ENCODE assay signal across 2 cellular contexts in genomic region chr2:90251576-90251975, GRCh38.
A peak's percentile ranks its signal among the peaks of the same experiment; 100 is the strongest.
DNase-seq lines count a peak whose midpoint lies in the region; ATAC-seq and TF ChIP-seq lines count a peak whose summit lies in the region.
"Not testable (repeated sequence)": the region's sequence is repeated elsewhere in the genome, so short reads cannot be mapped to it uniquely, and the experiment has no call there.

No MANE protein-coding gene starts in this region.

- not testable (repeated sequence) for H3K27me3 ChIP-seq in trophoblast cell (ENCODE audit: insufficient read depth, low read length); upper lobe of right lung

- not testable (repeated sequence) for H3K36me3 ChIP-seq in trophoblast cell (ENCODE audit: control insufficient read depth in 1 of 2, insufficient read depth in 2 of 2, low read length in 2 of 2); upper lobe of right lung

- H2BK120ac ChIP-seq in trophoblast cell (ENCODE audit: insufficient read depth, low read length, poor library complexity), result not testable (repeated sequence)

- not testable (repeated sequence) for H3K79me2 ChIP-seq in trophoblast cell (ENCODE audit: control insufficient read depth, insufficient read depth, low read length, poor library complexity)

- intact Hi-C loops in upper lobe of right lung (cut with DNase I), result not testable (repeated sequence)

- not testable (repeated sequence) for DNase-seq in trophoblast cell
- peak; percentile 51 for DNase-seq in upper lobe of right lung

- H2BK12ac ChIP-seq in trophoblast cell (ENCODE audit: low read length), result not testable (repeated sequence)

- no CpG with 5 or more reads among the region's 2 CpGs for WGBS in trophoblast cell (ENCODE audit: extremely low coverage, insufficient coverage, insufficient read length)

- H3K4me3 ChIP-seq in trophoblast cell (ENCODE audit: low read depth, low read length); upper lobe of right lung: not testable (repeated sequence)

- H4K8ac ChIP-seq in trophoblast cell (ENCODE audit: low read depth, low read length), result not testable (repeated sequence)

- H3K18ac ChIP-seq in trophoblast cell (ENCODE audit: low read length), result not testable (repeated sequence)

- H3K4ac ChIP-seq in trophoblast cell (ENCODE audit: low read depth, low read length), result not testable (repeated sequence)

- not testable (repeated sequence) for H3K27ac ChIP-seq in trophoblast cell (ENCODE audit: low read depth, low read length); upper lobe of right lung

- H4K91ac ChIP-seq in trophoblast cell (ENCODE audit: low read depth, low read length), result not testable (repeated sequence)

- H3K9me3 ChIP-seq in trophoblast cell (ENCODE audit: insufficient read depth, low read depth, low read length); upper lobe of right lung: not testable (repeated sequence)

- TF ChIP-seq CTCF in upper lobe of right lung (IDR thresholded peaks at IDR 0.05), result not testable (repeated sequence)

- H3K4me1 ChIP-seq in trophoblast cell (ENCODE audit: control insufficient read depth in 1 of 2, insufficient read depth in 2 of 2, low read length in 2 of 2); upper lobe of right lung: not testable (repeated sequence)

- H2AK5ac ChIP-seq in trophoblast cell (ENCODE audit: low read length), result not testable (repeated sequence)

- H3K79me1 ChIP-seq in trophoblast cell (ENCODE audit: low read length), result not testable (repeated sequence)

- not testable (repeated sequence) for H3K23ac ChIP-seq in trophoblast cell (ENCODE audit: low read length)

- H3K9ac ChIP-seq in trophoblast cell (ENCODE audit: low read length), result not testable (repeated sequence)

- H3K4me2 ChIP-seq in trophoblast cell (ENCODE audit: low read length), result not testable (repeated sequence)

- ATAC-seq in upper lobe of right lung, result not testable (repeated sequence)

- H4K12ac ChIP-seq in trophoblast cell (ENCODE audit: low read depth, low read length), result peak overlapping the region; percentile 43

- not testable (repeated sequence) for H2AFZ ChIP-seq in trophoblast cell (ENCODE audit: insufficient read depth, low read length, poor library complexity)

- H2BK5ac ChIP-seq in trophoblast cell (ENCODE audit: low read depth, low read length, poor library complexity), result not testable (repeated sequence)

- H3K14ac ChIP-seq in trophoblast cell (ENCODE audit: low read length), result not testable (repeated sequence)
